Comparison of ENCODE assay signal across 17 cellular contexts in genomic region chr14:77663289-77663688, GRCh38. TPM values are rescaled to one million over a fixed set of nuclear protein-coding genes. Genes with fewer than 3 reads are reported as not detected.
DNase-seq lines count a peak whose midpoint lies in the region; ATAC-seq and TF ChIP-seq lines count a peak whose summit lies in the region.
"Had no signal": no experiment of that assay in that cellular context is flagged by ENCODE, and none has a peak within 500 bp of the region (broad histone marks: within the 10 kb centered on the region; RNA-seq: fewer than 3 reads in every experiment).

No MANE protein-coding gene starts in this region.

- CTCF ChIA-PET in MCF 10A (lab: Yijun Ruan, JAX), result interaction anchor here (0.7 to 3.1 kb wide), 3 partner anchors 43 to 280 kb away, joined by 3 to 13 read pairs (median 3); no protein-coding TSS in a partner anchor
- CTCF ChIA-PET in activated CD4-positive, alpha-beta memory T cell treated with anti-CD3 and anti-CD28 coated beads for 36 hours (lab: Charles Lee), result no interaction called here

- ATAC-seq in activated T-cell treated with anti-CD3 and anti-CD28 coated beads, Interleukin-2, amount 50 U/mL, for 72 hours (replicated peaks in 1 of 2), result peak; percentile 28 to 72
- peak; percentile 64 for ATAC-seq in left ventricle myocardium superior
- ATAC-seq in mucosa of descending colon, result no peak

- H3K36me3 ChIP-seq in subcutaneous abdominal adipose tissue (ENCODE audit: control insufficient read depth in 5 of 5, insufficient read depth in 5 of 5, low read length in 5 of 5) (no peaks in the 10 kb centered on the region), mucosa of descending colon (ENCODE audit: low read depth) (no peaks in the 10 kb centered on the region)
- H3K36me3 ChIP-seq: MG63 had no signal

- H3K27me3 Mint-ChIP-seq in activated T-cell treated with anti-CD3 and anti-CD28 coated beads, Interleukin-2, amount 50 U/mL, for 72 hours (ENCODE audit: low read depth), result no peaks in the 10 kb centered on the region
- H3K27me3 Mint-ChIP-seq in activated T-cell treated with anti-CD3 and anti-CD28 coated beads, Interleukin-2, amount 50 U/mL, for 24 hours, result no peaks in the 10 kb centered on the region
- no peaks in the 10 kb centered on the region for H3K27me3 Mint-ChIP-seq in MCF 10A (ENCODE audit: insufficient read depth, unreplicated experiment)
- H3K27me3 Mint-ChIP-seq in activated CD4-positive, alpha-beta memory T cell treated with anti-CD3 and anti-CD28 coated beads for 36 hours, result no peaks in the 10 kb centered on the region

- H3K9me3 ChIP-seq in subcutaneous abdominal adipose tissue (ENCODE audit: control insufficient read depth in 5 of 5, low read length in 5 of 5) (no peaks in the 10 kb centered on the region), mucosa of descending colon (no peaks in the 10 kb centered on the region)
- H3K9me3 ChIP-seq: Caco-2, MG63 had no signal

- POLR2A ChIA-PET in MCF 10A (lab: Yijun Ruan, JAX), result interaction anchor here (0.6 to 2.6 kb wide), 10 partner anchors 17 to 851 kb away, joined by 3 to 11 read pairs (median 4); partner anchors contain the start of genes ALKBH1, ANGEL1 and SLIRP
- POLR2A ChIA-PET in activated CD4-positive, alpha-beta memory T cell treated with anti-CD3 and anti-CD28 coated beads for 36 hours (lab: Charles Lee), result no interaction called here

- peaks cover 5% of the 10 kb centered on the region for H3K4me1 Mint-ChIP-seq in activated T-cell treated with anti-CD3 and anti-CD28 coated beads, Interleukin-2, amount 50 U/mL, for 72 hours (ENCODE audit: low read depth)
- H3K4me1 Mint-ChIP-seq in activated T-cell treated with anti-CD3 and anti-CD28 coated beads, Interleukin-2, amount 50 U/mL, for 24 hours (ENCODE audit: low read depth), result no peaks in the 10 kb centered on the region
- H3K4me1 Mint-ChIP-seq in MCF 10A (ENCODE audit: insufficient read depth, unreplicated experiment), result peaks cover 11% of the 10 kb centered on the region
- H3K4me1 Mint-ChIP-seq in activated CD4-positive, alpha-beta memory T cell treated with anti-CD3 and anti-CD28 coated beads for 36 hours (ENCODE audit: low read depth), result no peaks in the 10 kb centered on the region

- peaks cover 0 to 16% (median 0%) of the 10 kb centered on the region in 5 donors for H3K4me1 ChIP-seq in subcutaneous abdominal adipose tissue (ENCODE audit: control insufficient read depth in 5 of 5, insufficient read depth in 5 of 5, low read length in 5 of 5)
- H3K4me1 ChIP-seq in mucosa of descending colon (ENCODE audit: low read depth), result no peaks in the 10 kb centered on the region
- H3K4me1 ChIP-seq: Caco-2 had no signal

- no peak for TF ChIP-seq CTCF in MCF 10A (IDR thresholded peaks at IDR 0.05; ENCODE audit: unreplicated experiment)
- TF ChIP-seq CTCF in mucosa of descending colon (IDR thresholded peaks at IDR 0.05), result no peak

- no peak overlapping the region for H3K4me3 Mint-ChIP-seq in activated T-cell treated with anti-CD3 and anti-CD28 coated beads, Interleukin-2, amount 50 U/mL, for 72 hours
- no peak overlapping the region for H3K4me3 Mint-ChIP-seq in activated T-cell treated with anti-CD3 and anti-CD28 coated beads, Interleukin-2, amount 50 U/mL, for 24 hours
- H3K4me3 Mint-ChIP-seq in MCF 10A (ENCODE audit: unreplicated experiment), result peak overlapping the region; percentile 6
- H3K4me3 Mint-ChIP-seq in activated CD4-positive, alpha-beta memory T cell treated with anti-CD3 and anti-CD28 coated beads for 36 hours, result no peak overlapping the region

- H3K27me3 ChIP-seq in subcutaneous abdominal adipose tissue (ENCODE audit: control insufficient read depth in 5 of 5, insufficient read depth in 4 of 5, low read length in 5 of 5), result peaks cover 0 to 3% (median 0%) of the 10 kb centered on the region in 5 donors
- H3K27me3 ChIP-seq: MG63 had no signal

- BruUV-seq in MCF 10A (replicated peaks; lab: Mats Ljungman, UMichigan), result no TSS peak

- DNase-seq in activated T-cell treated with anti-CD3 and anti-CD28 coated beads, Interleukin-2, amount 50 U/mL, for 72 hours, result no peak
- no peak for DNase-seq in activated T-cell treated with anti-CD3 and anti-CD28 coated beads, Interleukin-2, amount 50 U/mL, for 24 hours
- DNase-seq in MCF 10A (ENCODE audit: unreplicated experiment) (peak; percentile 90), left ventricle myocardium superior (no peak), putamen (ENCODE audit: low spot score) (no peak), mucosa of descending colon (no peak)
- no peak for DNase-seq in activated CD4-positive, alpha-beta memory T cell treated with anti-CD3 and anti-CD28 coated beads for 36 hours
- DNase-seq: activated CD4-positive, alpha-beta T cell treated with anti-CD3 and anti-CD28 coated beads, Interleukin-2, amount 50 U/mL, for 48 hours; activated gamma-delta T cell; Caco-2; hypothalamus; MG63; NCI-H2227 treated with DMSO at 0.1 percent for 48 hours; OCI-M1; T-helper 9 cell had no signal

- intact Hi-C loops in MCF 10A (cut with micrococcal nuclease), result loop anchor here (2.0 to 10.0 kb wide), 2 partner anchors 46 to 132 kb away; partner anchors contain the start of genes ALKBH1 and SLIRP
- intact Hi-C loops in left ventricle myocardium superior (cut with micrococcal nuclease), result no loop called here
- intact Hi-C loops in activated CD4-positive, alpha-beta memory T cell treated with anti-CD3 and anti-CD28 coated beads for 36 hours (cut with micrococcal nuclease), result no loop called here
- intact Hi-C loops in mucosa of descending colon (cut with DNase I, micrococcal nuclease), result no loop called here

- no peak overlapping the region for H3K27ac Mint-ChIP-seq in activated T-cell treated with anti-CD3 and anti-CD28 coated beads, Interleukin-2, amount 50 U/mL, for 72 hours
- H3K27ac Mint-ChIP-seq in activated T-cell treated with anti-CD3 and anti-CD28 coated beads, Interleukin-2, amount 50 U/mL, for 24 hours, result no peak overlapping the region
- H3K27ac Mint-ChIP-seq in MCF 10A (ENCODE audit: low read depth, unreplicated experiment), result peak overlapping the region; percentile 68
- no peak overlapping the region for H3K27ac Mint-ChIP-seq in activated CD4-positive, alpha-beta memory T cell treated with anti-CD3 and anti-CD28 coated beads for 36 hours

- H3K4me3 ChIP-seq in subcutaneous abdominal adipose tissue (ENCODE audit: low read depth in 1 of 5, low read length in 5 of 5), result no peak overlapping the region
- no peak overlapping the region for H3K4me3 ChIP-seq in mucosa of descending colon
- H3K4me3 ChIP-seq: lung, MG63 had no signal

- peak overlapping the region; percentile 65 for H3K27ac ChIP-seq in subcutaneous abdominal adipose tissue (ENCODE audit: low read depth, low read length)

- H3K36me3 Mint-ChIP-seq in activated T-cell treated with anti-CD3 and anti-CD28 coated beads, Interleukin-2, amount 50 U/mL, for 72 hours (ENCODE audit: insufficient read depth in 2 of 2), result no peaks in the 10 kb centered on the region
- no peaks in the 10 kb centered on the region for H3K36me3 Mint-ChIP-seq in activated T-cell treated with anti-CD3 and anti-CD28 coated beads, Interleukin-2, amount 50 U/mL, for 24 hours (ENCODE audit: low read depth)
- no peaks in the 10 kb centered on the region for H3K36me3 Mint-ChIP-seq in MCF 10A (ENCODE audit: insufficient read depth, unreplicated experiment)
- H3K36me3 Mint-ChIP-seq in activated CD4-positive, alpha-beta memory T cell treated with anti-CD3 and anti-CD28 coated beads for 36 hours, result no peaks in the 10 kb centered on the region

- H3K9me3 Mint-ChIP-seq in activated T-cell treated with anti-CD3 and anti-CD28 coated beads, Interleukin-2, amount 50 U/mL, for 72 hours, result no peaks in the 10 kb centered on the region
- no peaks in the 10 kb centered on the region for H3K9me3 Mint-ChIP-seq in activated T-cell treated with anti-CD3 and anti-CD28 coated beads, Interleukin-2, amount 50 U/mL, for 24 hours
- H3K9me3 Mint-ChIP-seq in MCF 10A (ENCODE audit: unreplicated experiment), result no peaks in the 10 kb centered on the region
- no peaks in the 10 kb centered on the region for H3K9me3 Mint-ChIP-seq in activated CD4-positive, alpha-beta memory T cell treated with anti-CD3 and anti-CD28 coated beads for 36 hours

- peak overlapping the region in 1 of 5 donors; percentile 61 for H3K9ac ChIP-seq in subcutaneous abdominal adipose tissue (ENCODE audit: low read length in 5 of 5)

RNA-seq across cellular contexts. Expression of gene ALKBH1, which starts 44.5 kb away (rescaled TPM):
- total RNA-seq in activated T-cell treated with anti-CD3 and anti-CD28 coated beads, Interleukin-2, amount 50 U/mL, for 72 hours, result 10 to 100 TPM; 18.1 to 18.7 TPM
- total RNA-seq in MCF 10A (2022), result 14.4 and 19.0 TPM in 2 replicates
- total RNA-seq in left ventricle myocardium superior, result 12.8 TPM
- 10 to 100 TPM; 13.2 to 16.1 TPM for total RNA-seq in activated CD4-positive, alpha-beta memory T cell treated with anti-CD3 and anti-CD28 coated beads for 36 hours
- total RNA-seq in mucosa of descending colon, result 10 to 100 TPM in 2 of 3 donors, 1 to 10 TPM in 1; 8.8 to 12.9 (median 11.3) TPM

RNA-seq across cellular contexts. Expression of gene SLIRP, which starts 44.6 kb away (rescaled TPM):
- total RNA-seq in activated T-cell treated with anti-CD3 and anti-CD28 coated beads, Interleukin-2, amount 50 U/mL, for 72 hours, result 10 to 100 TPM; 60.5 to 63.3 TPM
- total RNA-seq in MCF 10A (2022), result 154 and 249 TPM in 2 replicates
- total RNA-seq in left ventricle myocardium superior, result 201 TPM
- 100 to 1,000 TPM; 138 to 146 TPM for total RNA-seq in activated CD4-positive, alpha-beta memory T cell treated with anti-CD3 and anti-CD28 coated beads for 36 hours
- total RNA-seq in mucosa of descending colon, result 100 to 1,000 TPM in 2 of 3 donors, 10 to 100 TPM in 1; 83.8 to 133 (median 101) TPM

RNA-seq across cellular contexts. Expression of gene SPTLC2, which starts 46.9 kb away (rescaled TPM):
- total RNA-seq in activated T-cell treated with anti-CD3 and anti-CD28 coated beads, Interleukin-2, amount 50 U/mL, for 72 hours, result 10 to 100 TPM; 18.4 to 20.6 TPM
- 10.3 and 15.8 TPM in 2 replicates for total RNA-seq in MCF 10A (2022)
- total RNA-seq in left ventricle myocardium superior, result 10.9 TPM
- total RNA-seq in activated CD4-positive, alpha-beta memory T cell treated with anti-CD3 and anti-CD28 coated beads for 36 hours, result 10 to 100 TPM; 23.6 to 23.9 TPM
- total RNA-seq in mucosa of descending colon, result 10 to 100 TPM; 43.2 to 67.1 (median 58.6) TPM
